Comparison of ENCODE assay signal across 7 cellular contexts in genomic region chr4:171940656-171941055, GRCh38.
"Had no signal": no experiment of that assay in that cellular context is flagged by ENCODE, and none has a peak within 500 bp of the region (broad histone marks: within the 10 kb centered on the region; RNA-seq: fewer than 3 reads in every experiment).

No MANE protein-coding gene starts in this region.

- DNase-seq: GDM1, GF-D8 had no signal

- FAIRE-seq: GM12878, GM12891, GM12892, GM18507, GM19239 had no signal

- ATAC-seq: GM12878 had no signal

- H3K4me3 ChIP-seq: GM12878 had no signal
